9 cellular contexts compared by ENCODE assay signal in genomic region chr1:235207202-235207565, GRCh38. TPM values are rescaled to one million over a fixed set of nuclear protein-coding genes. Genes with fewer than 3 reads are reported as not detected.
DNase-seq lines count a peak whose midpoint lies in the region; ATAC-seq, FAIRE-seq and TF ChIP-seq lines count a peak whose summit lies in the region.
"Had no signal": no experiment of that assay in that cellular context is flagged by ENCODE, and none has a peak within 500 bp of the region (broad histone marks: within the 10 kb centered on the region; RNA-seq: fewer than 3 reads in every experiment).

No MANE protein-coding gene starts in this region.

- H3K9me3 ChIP-seq in HAP-1 (no peaks in the 10 kb centered on the region), MG63 (no peaks in the 10 kb centered on the region)

- no peaks in the 10 kb centered on the region for H3K27me3 Mint-ChIP-seq in WTC11 (ENCODE audit: low read depth)
- no peaks in the 10 kb centered on the region for H3K27me3 Mint-ChIP-seq in activated naive CD8-positive, alpha-beta T cell

- no peak for FAIRE-seq in urothelium cell line (lab: Jason Lieb, UNC)
- FAIRE-seq: HTR-8/SVneo had no signal

- H3K4me3 ChIP-seq in HAP-1 (no peak overlapping the region), MG63 (no peak overlapping the region)

- H3K4me3 Mint-ChIP-seq in WTC11: no peak overlapping the region
- H3K4me3 Mint-ChIP-seq in activated naive CD8-positive, alpha-beta T cell: peak overlapping the region; percentile 71

- H3K27me3 ChIP-seq in HAP-1 (ENCODE audit: low read depth): no peaks in the 10 kb centered on the region
- no peaks in the 10 kb centered on the region for H3K27me3 ChIP-seq in MG63

- peak overlapping the region; percentile 38 for H3K27ac Mint-ChIP-seq in WTC11
- H3K27ac Mint-ChIP-seq in activated naive CD8-positive, alpha-beta T cell: peak overlapping the region; percentile 98

- peaks cover 25% of the 10 kb centered on the region for H3K36me3 Mint-ChIP-seq in WTC11
- peaks cover 5% of the 10 kb centered on the region for H3K36me3 Mint-ChIP-seq in activated naive CD8-positive, alpha-beta T cell

- in situ Hi-C loops in HAP-1 (cut with MboI; ENCODE audit: low sequenced_read_pairs): no loop called here

- H3K4me1 ChIP-seq in HAP-1: peaks cover 13% of the 10 kb centered on the region

- CTCF ChIA-PET in WTC11 (lab: Charles Lee): no interaction called here

- ATAC-seq in WTC11 (peak; percentile 36; the same call in 1 of the 2 replicates), HG02884 (IDR thresholded peaks at IDR 0.05; ENCODE audit: unreplicated experiment) (no peak)

- H3K36me3 ChIP-seq in HAP-1 (replicated peaks): peaks cover 4% of the 10 kb centered on the region; the same call in 1 of the 2 replicates
- peaks cover 9% of the 10 kb centered on the region for H3K36me3 ChIP-seq in MG63

- DNase-seq in HAP-1 (ENCODE audit: low spot score in 2 of 2): peak; percentile 48 to 71
- DNase-seq in WTC11 (ENCODE audit: low spot score): no peak
- peak; percentile 71 for DNase-seq in stimulated activated CD4-positive, alpha-beta T cell treated with anti-CD3 and anti-CD28 coated beads, Interleukin-1b, Interleukin-23, amount 100 ng/mL, for 48 hours
- DNase-seq in urothelium cell line (ENCODE audit: low spot score): no peak
- no peak for DNase-seq in MG63
- no peak for DNase-seq in Kasumi-1 (lab: John Stamatoyannopoulos, UW)

- no peaks in the 10 kb centered on the region for H3K9me3 Mint-ChIP-seq in WTC11
- H3K9me3 Mint-ChIP-seq in activated naive CD8-positive, alpha-beta T cell (ENCODE audit: low read depth): no peaks in the 10 kb centered on the region

- POLR2A ChIA-PET in WTC11 (lab: Charles Lee): no interaction called here

- H3K4me1 Mint-ChIP-seq in WTC11: peaks cover 9% of the 10 kb centered on the region
- peaks cover 29% of the 10 kb centered on the region for H3K4me1 Mint-ChIP-seq in activated naive CD8-positive, alpha-beta T cell (ENCODE audit: low read depth)

- TF ChIP-seq CTCF in WTC11 (IDR thresholded peaks at IDR 0.05): no peak

TF ChIP-seq in WTC11, 78 proteins besides CTCF, POLR2A, EP300 and RAD21:
- no peak for TF ChIP-seq GABPB1 (CRISPR knock-in tag; IDR thresholded peaks at IDR 0.05)
- no peak for TF ChIP-seq ZSCAN18 (CRISPR knock-in tag; IDR thresholded peaks at IDR 0.05)
- no peak for TF ChIP-seq ZNF232 (CRISPR knock-in tag; IDR thresholded peaks at IDR 0.05)
- TF ChIP-seq ZMAT4 (CRISPR knock-in tag; IDR thresholded peaks at IDR 0.05): no peak
- TF ChIP-seq TCF7 (CRISPR knock-in tag; IDR thresholded peaks at IDR 0.05; ENCODE audit: low read depth): no peak
- no peak for TF ChIP-seq ATF1 (CRISPR knock-in tag; IDR thresholded peaks at IDR 0.05)
- TF ChIP-seq NFYB (CRISPR knock-in tag; conservative IDR thresholded peaks at IDR 0.05; ENCODE audit: low read depth): no peak
- TF ChIP-seq HMGA2 (CRISPR knock-in tag; IDR thresholded peaks at IDR 0.05): no peak
- TF ChIP-seq ZNF263 (CRISPR knock-in tag; IDR thresholded peaks at IDR 0.05; ENCODE audit: low read depth): no peak
- TF ChIP-seq GTF2I (CRISPR knock-in tag; conservative IDR thresholded peaks at IDR 0.05): no peak
- no peak for TF ChIP-seq SP1 (CRISPR knock-in tag; conservative IDR thresholded peaks at IDR 0.05)
- TF ChIP-seq USF1 (CRISPR knock-in tag; IDR thresholded peaks at IDR 0.05): no peak
- no peak for TF ChIP-seq ZNF396 (CRISPR knock-in tag; IDR thresholded peaks at IDR 0.05; ENCODE audit: borderline replicate concordance)
- no peak for TF ChIP-seq MAX (CRISPR knock-in tag; IDR thresholded peaks at IDR 0.05)
- no peak for TF ChIP-seq ESRRA (CRISPR knock-in tag; IDR thresholded peaks at IDR 0.05; ENCODE audit: borderline replicate concordance)
- no peak for TF ChIP-seq ZNF416 (CRISPR knock-in tag; IDR thresholded peaks at IDR 0.05)

RNA-seq across cellular contexts. Expression of gene RBM34, which starts 46.1 kb away (rescaled TPM):
- total RNA-seq in WTC11 (2021): 97.4 to 112 TPM (median 104 TPM) in 3 replicates
- 57.5 and 72.0 TPM in 2 replicates for total RNA-seq in MG63 (2014; rRNA removed; shearing (Covaris generic); ENCODE audit: low replicate concordance)

Comparison
In these comparisons a context has a peak if more than half of its experiments do, and no peak if none do; other contexts are left out.
1. DNase-seq: peak in HAP-1 (2 of 2) and stimulated activated CD4-positive, alpha-beta T cell treated with anti-CD3 and anti-CD28 coated beads, Interleukin-1b, Interleukin-23, amount 100 ng/mL, for 48 hours (single experiment); none in WTC11 (single experiment), urothelium cell line (single experiment), MG63 (single experiment) and Kasumi-1 (0 of 2).